31 cellular contexts compared by ENCODE assay signal in the genomic region with DNA sequence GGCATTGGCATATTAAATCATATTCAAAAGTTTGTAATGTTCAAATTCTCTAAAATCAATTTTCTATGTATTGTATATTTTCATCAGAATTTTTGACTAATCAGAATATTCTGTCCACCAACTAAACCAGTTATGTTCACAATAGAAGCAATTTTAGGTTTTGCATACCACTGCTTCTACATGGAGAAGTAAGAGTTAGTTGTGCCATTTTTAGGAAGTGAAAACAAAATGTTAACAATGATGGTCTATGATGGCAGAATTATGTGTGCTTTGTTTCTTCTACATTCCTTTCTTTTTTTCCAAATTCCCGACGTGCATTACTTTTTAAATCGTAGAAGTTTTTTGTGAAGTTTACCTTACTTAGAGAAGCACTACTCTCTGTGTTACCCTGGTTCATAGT. TPM values are rescaled to one million over a fixed set of nuclear protein-coding genes. Genes with fewer than 3 reads are reported as not detected.
"Had no signal": no experiment of that assay in that cellular context is flagged by ENCODE, and none has a peak within 500 bp of the region (broad histone marks: within the 10 kb centered on the region; RNA-seq: fewer than 3 reads in every experiment).

No MANE protein-coding gene starts in this region.

- H3K4me1 ChIP-seq: colonic mucosa, parathyroid adenoma, psoas muscle, sigmoid colon, upper lobe of left lung had no signal

- DNase-seq: activated CD4-positive, alpha-beta T cell treated with anti-CD3 and anti-CD28 coated beads for 48 hours; activated CD4-positive, alpha-beta T cell treated with anti-CD3 and anti-CD28 coated beads, Interleukin-2, amount 50 U/mL, for 48 hours; activated CD8-positive, alpha-beta memory T cell treated with anti-CD3 and anti-CD28 coated beads for 24 hours; activated effector memory CD4-positive, alpha-beta T cell treated with Interleukin-2 at 50 U/mL for 16 hours; activated naive CD4-positive, alpha-beta T cell treated with Interleukin-2 at 50 U/mL for 16 hours; anterior cingulate cortex; colonic mucosa; effector CD8-positive, alpha-beta T cell; esophagus squamous epithelium; foreskin melanocyte; glutamatergic neuron; left cardiac atrium; mammary epithelial cell; naive thymus-derived CD4-positive, alpha-beta T cell; occipital lobe; psoas muscle; sigmoid colon; small intestine; stimulated activated CD4-positive, alpha-beta T cell treated with anti-CD3 and anti-CD28 coated beads, Interleukin-4, amount 100 ng/mL, for 24 hours; substantia nigra; T-helper 9 cell; upper lobe of left lung; WERI-Rb-1 had no signal

- ATAC-seq: activated CD4-positive, CD25-positive, alpha-beta regulatory T cell treated with anti-CD3 and anti-CD28 coated beads, Interleukin-2, amount 50 U/mL, for 24 hours; left cardiac atrium; naive thymus-derived CD4-positive, alpha-beta T cell; psoas muscle; stimulated activated effector memory CD8-positive, alpha-beta T cell treated with anti-CD3 and anti-CD28 coated beads, Interleukin-12 subunit alpha, Interleukin-12 subunit beta, amount 100 ng/mL, for 72 hours had no signal

- H2AFZ ChIP-seq: parathyroid adenoma had no signal

- H3K36me3 ChIP-seq: colonic mucosa, WERI-Rb-1 had no signal

- FAIRE-seq: endometrium, keratinocyte, small intestine had no signal

- H3K9me3 ChIP-seq: colonic mucosa, esophagus squamous epithelium, psoas muscle, sigmoid colon, upper lobe of left lung had no signal

- H3K4me3 ChIP-seq: colonic mucosa, esophagus squamous epithelium, psoas muscle, sigmoid colon, upper lobe of left lung had no signal

- H3K9ac ChIP-seq: parathyroid adenoma had no signal

- H3K27ac ChIP-seq: colonic mucosa, epithelial cell of prostate, esophagus squamous epithelium, parathyroid adenoma, psoas muscle, sigmoid colon, upper lobe of left lung, WERI-Rb-1 had no signal

- H3K27me3 ChIP-seq: colonic mucosa, esophagus squamous epithelium, sigmoid colon, upper lobe of left lung had no signal

- H3K79me2 ChIP-seq: parathyroid adenoma had no signal

RNA-seq across cellular contexts. Expression of a gene that starts 29.5 kb away (rescaled TPM):
- total RNA-seq: dermis microvascular lymphatic vessel endothelial cell, mammary epithelial cell, occipital lobe, psoas muscle, sigmoid colon had no signal
- polyA plus RNA-seq: keratinocyte; mammary epithelial cell; naive thymus-derived CD4-positive, alpha-beta T cell; neural cell; psoas muscle had no signal

RNA-seq across cellular contexts. Expression of a gene that starts 42.9 kb away (rescaled TPM):
- polyA plus RNA-seq: neural cell had no signal
